In the genomic region with DNA sequence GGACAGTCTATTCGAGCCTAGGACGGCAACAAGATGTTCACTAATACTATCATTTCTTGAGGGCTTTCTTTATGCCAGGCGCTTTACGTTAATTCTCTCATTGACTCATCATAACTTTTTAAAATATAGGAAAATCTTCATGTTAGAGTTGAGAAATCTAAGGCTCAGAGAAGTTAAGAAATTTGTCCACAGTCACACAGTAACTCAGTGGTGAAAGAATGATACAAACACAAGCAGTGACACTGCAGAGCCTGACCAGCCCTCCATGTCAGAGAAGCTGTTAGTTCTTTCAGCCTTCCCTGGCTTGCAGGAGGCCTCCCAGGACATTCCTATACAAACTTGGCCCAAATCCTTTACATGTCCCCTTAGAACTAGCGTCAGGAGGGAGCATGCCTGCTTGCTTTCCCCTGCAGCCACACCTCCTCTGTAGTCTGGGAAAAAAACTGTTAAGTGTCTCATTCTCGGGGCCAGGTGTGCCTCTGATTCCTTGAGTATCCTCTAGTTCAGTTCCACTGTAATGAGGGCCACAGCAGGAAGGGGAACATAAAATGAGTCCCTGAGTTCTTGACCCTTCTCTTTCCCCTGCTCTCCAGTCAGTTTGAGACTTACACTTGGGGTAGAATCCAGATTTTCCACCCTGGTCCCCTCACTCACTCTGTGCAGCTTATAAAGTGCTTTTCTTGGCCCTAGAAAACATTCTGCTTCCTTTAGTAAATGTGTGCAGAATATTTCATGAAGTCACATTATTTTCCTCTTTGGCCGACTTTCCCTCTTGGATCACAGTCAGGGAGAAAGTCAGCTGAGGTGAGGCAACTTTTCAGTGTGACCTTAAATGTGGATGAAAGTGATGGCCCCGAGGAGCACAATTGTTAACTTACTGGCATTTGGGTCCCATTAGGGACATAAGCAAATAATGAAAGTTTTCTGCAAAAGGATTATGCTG, we compare ENCODE assay signal across 1 cellular context.
TF ChIP-seq lines count a peak whose summit lies in the region.

No MANE protein-coding gene starts in this region.

TF ChIP-seq in liver, 16 proteins besides CTCF, POLR2A, EP300 and RAD21 (continued from another document):
- TF ChIP-seq FOXA2 (IDR thresholded peaks at IDR 0.05) = peak; percentile 25
- TF ChIP-seq FOXA1 (IDR thresholded peaks at IDR 0.05) = no peak
- TF ChIP-seq, protein P1, sequence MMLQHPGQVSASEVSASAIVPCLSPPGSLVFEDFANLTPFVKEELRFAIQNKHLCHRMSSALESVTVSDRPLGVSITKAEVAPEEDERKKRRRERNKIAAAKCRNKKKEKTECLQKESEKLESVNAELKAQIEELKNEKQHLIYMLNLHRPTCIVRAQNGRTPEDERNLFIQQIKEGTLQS (IDR thresholded peaks at IDR 0.05) = peak; percentile 51
- peak; percentile 88 to 93 for TF ChIP-seq RXRA (IDR thresholded peaks at IDR 0.05)
- TF ChIP-seq, protein P2, sequence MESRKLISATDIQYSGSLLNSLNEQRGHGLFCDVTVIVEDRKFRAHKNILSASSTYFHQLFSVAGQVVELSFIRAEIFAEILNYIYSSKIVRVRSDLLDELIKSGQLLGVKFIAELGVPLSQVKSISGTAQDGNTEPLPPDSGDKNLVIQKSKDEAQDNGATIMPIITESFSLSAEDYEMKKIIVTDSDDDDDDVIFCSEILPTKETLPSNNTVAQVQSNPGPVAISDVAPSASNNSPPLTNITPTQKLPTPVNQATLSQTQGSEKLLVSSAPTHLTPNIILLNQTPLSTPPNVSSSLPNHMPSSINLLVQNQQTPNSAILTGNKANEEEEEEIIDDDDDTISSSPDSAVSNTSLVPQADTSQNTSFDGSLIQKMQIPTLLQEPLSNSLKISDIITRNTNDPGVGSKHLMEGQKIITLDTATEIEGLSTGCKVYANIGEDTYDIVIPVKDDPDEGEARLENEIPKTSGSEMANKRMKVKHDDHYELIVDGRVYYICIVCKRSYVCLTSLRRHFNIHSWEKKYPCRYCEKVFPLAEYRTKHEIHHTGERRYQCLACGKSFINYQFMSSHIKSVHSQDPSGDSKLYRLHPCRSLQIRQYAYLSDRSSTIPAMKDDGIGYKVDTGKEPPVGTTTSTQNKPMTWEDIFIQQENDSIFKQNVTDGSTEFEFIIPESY (IDR thresholded peaks at IDR 0.05) = no peak
- peak; percentile 30 for TF ChIP-seq NR2F2 (IDR thresholded peaks at IDR 0.05)
- TF ChIP-seq HNF4G (IDR thresholded peaks at IDR 0.05) = no peak
- no peak for TF ChIP-seq EGR1 (IDR thresholded peaks at IDR 0.05; ENCODE audit: low read depth in 2 of 2)
